2 cellular contexts compared by ENCODE assay signal in genomic region chr17:21371511-21372081, GRCh38.
TF ChIP-seq lines count a peak whose summit lies in the region.

No MANE protein-coding gene starts in this region.

TF ChIP-seq in K562, 482 proteins besides CTCF, POLR2A, EP300 and RAD21:
- TF ChIP-seq ETS2 (tag; IDR thresholded peaks at IDR 0.05; ENCODE audit: borderline replicate concordance, poor library complexity, severe bottlenecking) (no peak), ZNF263 (CRISPR knock-in tag; IDR thresholded peaks at IDR 0.05; ENCODE audit: borderline replicate concordance) (peak; percentile 55; the same call in 1 of the 2 replicates)

TF ChIP-seq in HepG2, 621 proteins besides CTCF, POLR2A, EP300 and RAD21:
- TF ChIP-seq NFE2L1 (CRISPR knock-in tag; IDR thresholded peaks at IDR 0.05; ENCODE audit: borderline replicate concordance) = no peak
- TF ChIP-seq TOPORS (CRISPR knock-in tag; IDR thresholded peaks at IDR 0.05) = no peak
- TF ChIP-seq CSRNP1 (CRISPR knock-in tag; IDR thresholded peaks at IDR 0.05) = no peak
- TF ChIP-seq BHLHE40 (IDR thresholded peaks at IDR 0.05; ENCODE audit: low read length) = peak; percentile 21; the same call in 1 of the 2 replicates
- TF ChIP-seq ZNF615 (CRISPR knock-in tag; IDR thresholded peaks at IDR 0.05; ENCODE audit: borderline replicate concordance) = no peak
- TF ChIP-seq MED8 (CRISPR knock-in tag; IDR thresholded peaks at IDR 0.05; ENCODE audit: insufficient replicate concordance) = no peak
- TF ChIP-seq HNF1A (IDR thresholded peaks at IDR 0.05; ENCODE audit: low read depth) = no peak
- no peak for TF ChIP-seq HNF1A (CRISPR knock-in tag; IDR thresholded peaks at IDR 0.05; ENCODE audit: borderline replicate concordance)
- no peak for TF ChIP-seq RBM39 (IDR thresholded peaks at IDR 0.05; ENCODE audit: low read depth, low read length, poor library complexity, severe bottlenecking)
- peak; percentile 75; the same call in 1 of the 2 replicates for TF ChIP-seq ZNF263 (CRISPR knock-in tag; IDR thresholded peaks at IDR 0.05)
- TF ChIP-seq ZNF530 (CRISPR knock-in tag; IDR thresholded peaks at IDR 0.05; ENCODE audit: low read depth) = no peak
- no peak for TF ChIP-seq STAG1 (CRISPR knock-in tag; IDR thresholded peaks at IDR 0.05)
- no peak for TF ChIP-seq HOXA5 (CRISPR knock-in tag; IDR thresholded peaks at IDR 0.05)
- TF ChIP-seq SP1 (IDR thresholded peaks at IDR 0.05) = no peak
- no peak for TF ChIP-seq SP1 (CRISPR knock-in tag; IDR thresholded peaks at IDR 0.05)
- TF ChIP-seq LRRFIP1 (CRISPR knock-in tag; conservative IDR thresholded peaks at IDR 0.05) = no peak
TF ChIP-seq in HepG2: peak in this region for 2.
